1 cellular context compared by ENCODE assay signal in the genomic region with DNA sequence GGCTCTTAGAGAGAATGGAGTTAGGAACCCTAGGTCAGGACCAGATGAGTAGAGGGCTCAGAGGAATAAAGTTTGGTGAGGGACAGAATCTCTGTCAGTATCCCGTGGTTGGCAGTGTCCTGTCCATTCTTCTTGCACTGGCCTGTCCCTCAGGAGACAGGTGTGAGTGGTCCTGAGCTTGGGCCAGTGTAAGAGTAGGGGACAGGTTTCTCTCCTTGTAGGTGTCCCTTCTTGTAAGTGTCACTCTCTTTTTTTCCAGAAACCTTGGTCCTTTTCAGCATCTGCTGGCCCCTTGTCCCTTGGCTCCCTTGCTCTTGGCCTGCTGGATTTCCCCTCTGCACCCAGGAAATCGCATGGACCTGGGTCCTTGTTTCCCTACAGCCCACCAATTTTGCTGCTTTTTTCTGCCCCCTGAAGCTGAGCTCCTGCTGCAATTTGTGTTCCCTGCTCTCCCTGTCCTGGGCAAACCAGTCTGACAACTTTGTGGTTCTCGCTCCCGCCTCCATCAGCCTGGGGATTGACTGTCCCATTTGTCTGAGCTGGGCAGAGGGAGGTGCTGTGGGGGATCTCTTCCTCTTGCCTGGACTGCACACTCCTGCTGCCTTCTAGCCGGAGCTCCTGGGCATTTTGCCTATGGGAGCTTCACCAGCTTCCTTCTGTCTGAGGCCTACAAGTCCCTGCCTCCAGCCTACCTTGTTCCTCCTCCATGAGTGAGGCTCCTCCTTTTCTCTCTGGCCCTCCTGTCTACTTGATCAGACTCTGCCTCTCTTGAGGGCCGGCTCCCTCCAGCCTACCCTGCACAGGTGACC.
TF ChIP-seq lines count a peak whose summit lies in the region.

No MANE protein-coding gene starts in this region.

TF ChIP-seq in K562, 482 proteins besides CTCF, POLR2A, EP300 and RAD21:
- TF ChIP-seq JUND (IDR thresholded peaks at IDR 0.05; ENCODE audit: borderline replicate concordance, low read depth, low read length) (no peak), JUND (tag; IDR thresholded peaks at IDR 0.05; ENCODE audit: borderline replicate concordance, low read depth, low read length) (no peak), NR4A1 (CRISPR knock-in tag; IDR thresholded peaks at IDR 0.05) (peak; percentile 46; the same call in 1 of the 2 replicates), NR4A1 (tag; IDR thresholded peaks at IDR 0.05) (no peak), ZC3H11A (IDR thresholded peaks at IDR 0.05; ENCODE audit: low read depth, low read length) (no peak), CTBP1 (IDR thresholded peaks at IDR 0.05; ENCODE audit: borderline replicate concordance) (0 out of 2 replicates have a peak, but pooled peaks have one; percentile 7), FOS (IDR thresholded peaks at IDR 0.05; ENCODE audit: extremely low read depth, insufficient read length) (no peak), ETV6 (IDR thresholded peaks at IDR 0.05; ENCODE audit: borderline replicate concordance in 1 of 2, low read depth in 2 of 2, low read length in 1 of 2) (no peak), ETV6 (CRISPR knock-in tag; IDR thresholded peaks at IDR 0.05; ENCODE audit: borderline replicate concordance) (no peak), POLR3G (IDR thresholded peaks at IDR 0.05; ENCODE audit: extremely low read depth, insufficient read length, insufficient replicate concordance) (no peak), NCOA4 (IDR thresholded peaks at IDR 0.05; ENCODE audit: partially characterized antibody) (no peak), MYNN (IDR thresholded peaks at IDR 0.05) (no peak), MYNN (CRISPR knock-in tag; IDR thresholded peaks at IDR 0.05) (no peak), MECOM (CRISPR knock-in tag; IDR thresholded peaks at IDR 0.05) (no peak)
- TF ChIP-seq, protein P1, sequence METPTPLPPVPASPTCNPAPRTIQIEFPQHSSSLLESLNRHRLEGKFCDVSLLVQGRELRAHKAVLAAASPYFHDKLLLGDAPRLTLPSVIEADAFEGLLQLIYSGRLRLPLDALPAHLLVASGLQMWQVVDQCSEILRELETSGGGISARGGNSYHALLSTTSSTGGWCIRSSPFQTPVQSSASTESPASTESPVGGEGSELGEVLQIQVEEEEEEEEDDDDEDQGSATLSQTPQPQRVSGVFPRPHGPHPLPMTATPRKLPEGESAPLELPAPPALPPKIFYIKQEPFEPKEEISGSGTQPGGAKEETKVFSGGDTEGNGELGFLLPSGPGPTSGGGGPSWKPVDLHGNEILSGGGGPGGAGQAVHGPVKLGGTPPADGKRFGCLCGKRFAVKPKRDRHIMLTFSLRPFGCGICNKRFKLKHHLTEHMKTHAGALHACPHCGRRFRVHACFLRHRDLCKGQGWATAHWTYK (CRISPR knock-in tag; IDR thresholded peaks at IDR 0.05) = no peak
